ENCODE assay signal across 8 cellular contexts in genomic region chr12:52171950-52172512, GRCh38. TPM values are rescaled to one million over a fixed set of nuclear protein-coding genes. Genes with fewer than 3 reads are reported as not detected.
DNase-seq lines count a peak whose midpoint lies in the region; ATAC-seq, FAIRE-seq and TF ChIP-seq lines count a peak whose summit lies in the region.

No MANE protein-coding gene starts in this region.

- no peaks in the 10 kb centered on the region for H3K9me3 Mint-ChIP-seq in activated T-cell treated with anti-CD3 and anti-CD28 coated beads, Interleukin-2, amount 50 U/mL, for 72 hours
- no peaks in the 10 kb centered on the region for H3K9me3 Mint-ChIP-seq in activated T-cell treated with anti-CD3 and anti-CD28 coated beads, Interleukin-2, amount 50 U/mL, for 24 hours
- H3K9me3 Mint-ChIP-seq in endodermal cell = no peaks in the 10 kb centered on the region

- TF ChIP-seq CTCF in endodermal cell (conservative IDR thresholded peaks at IDR 0.05) = peak; percentile 74
- TF ChIP-seq CTCF in stomach (IDR thresholded peaks at IDR 0.05) = peak in 5 of 7 experiments; percentile 10 to 30 (median 12)

- intact Hi-C loops in stomach (cut with DNase I; ENCODE audit: low total_unique reads) = no loop called here

- no peaks in the 10 kb centered on the region for H3K36me3 Mint-ChIP-seq in activated T-cell treated with anti-CD3 and anti-CD28 coated beads, Interleukin-2, amount 50 U/mL, for 72 hours (ENCODE audit: insufficient read depth in 2 of 2)
- H3K36me3 Mint-ChIP-seq in activated T-cell treated with anti-CD3 and anti-CD28 coated beads, Interleukin-2, amount 50 U/mL, for 24 hours (ENCODE audit: low read depth) = no peaks in the 10 kb centered on the region
- H3K36me3 Mint-ChIP-seq in endodermal cell (ENCODE audit: low read depth) = no peaks in the 10 kb centered on the region

- no peak overlapping the region for H3K27ac Mint-ChIP-seq in activated T-cell treated with anti-CD3 and anti-CD28 coated beads, Interleukin-2, amount 50 U/mL, for 72 hours
- no peak overlapping the region for H3K27ac Mint-ChIP-seq in activated T-cell treated with anti-CD3 and anti-CD28 coated beads, Interleukin-2, amount 50 U/mL, for 24 hours
- H3K27ac Mint-ChIP-seq in endodermal cell = no peak overlapping the region

- H3K4me1 ChIP-seq in endodermal cell (ENCODE audit: control insufficient read depth, insufficient read depth, low read length) (no peaks in the 10 kb centered on the region), stomach (peaks cover 0 to 16% (median 8%) of the 10 kb centered on the region in 4 donors)

- TF ChIP-seq EP300 in stomach (IDR thresholded peaks at IDR 0.05) = no peak

- no peak overlapping the region for H3K4me3 Mint-ChIP-seq in activated T-cell treated with anti-CD3 and anti-CD28 coated beads, Interleukin-2, amount 50 U/mL, for 72 hours
- H3K4me3 Mint-ChIP-seq in activated T-cell treated with anti-CD3 and anti-CD28 coated beads, Interleukin-2, amount 50 U/mL, for 24 hours = no peak overlapping the region
- no peak overlapping the region for H3K4me3 Mint-ChIP-seq in endodermal cell

- peak in 1 of 2 donors; percentile 37 for ATAC-seq in activated T-cell treated with anti-CD3 and anti-CD28 coated beads, Interleukin-2, amount 50 U/mL, for 72 hours (replicated peaks in 1 of 2)

- no peaks in the 10 kb centered on the region for H3K27me3 Mint-ChIP-seq in activated T-cell treated with anti-CD3 and anti-CD28 coated beads, Interleukin-2, amount 50 U/mL, for 72 hours (ENCODE audit: low read depth)
- H3K27me3 Mint-ChIP-seq in activated T-cell treated with anti-CD3 and anti-CD28 coated beads, Interleukin-2, amount 50 U/mL, for 24 hours = no peaks in the 10 kb centered on the region
- H3K27me3 Mint-ChIP-seq in endodermal cell (ENCODE audit: insufficient read depth) = no peaks in the 10 kb centered on the region

- H3K9ac ChIP-seq in endodermal cell (ENCODE audit: extremely low read depth, low read length, poor library complexity, severe bottlenecking) = no peak overlapping the region

- WGBS in endodermal cell (ENCODE audit: insufficient coverage in 1 of 2, insufficient read length in 1 of 2), 2 experiments = 62 to 68% methylated on average over 9 to 10 of the region's 10 CpGs
- 62 to 72% (median 70%) methylated on average over 7 to 10 of the region's 10 CpGs for WGBS in stomach, 5 donors

- FAIRE-seq in GM12891 (lab: Jason Lieb, UNC) = no peak

- H3K36me3 ChIP-seq in endodermal cell (ENCODE audit: control insufficient read depth, insufficient read depth, low read length) (no peaks in the 10 kb centered on the region), stomach (no peaks in the 10 kb centered on the region)

- H3K27me3 ChIP-seq in endodermal cell (ENCODE audit: control insufficient read depth, insufficient read depth, low read length, poor library complexity, severe bottlenecking) (no peaks in the 10 kb centered on the region), stomach (no peaks in the 10 kb centered on the region)

- no peaks in the 10 kb centered on the region for H3K4me1 Mint-ChIP-seq in activated T-cell treated with anti-CD3 and anti-CD28 coated beads, Interleukin-2, amount 50 U/mL, for 72 hours (ENCODE audit: low read depth)
- H3K4me1 Mint-ChIP-seq in activated T-cell treated with anti-CD3 and anti-CD28 coated beads, Interleukin-2, amount 50 U/mL, for 24 hours (ENCODE audit: low read depth) = no peaks in the 10 kb centered on the region
- H3K4me1 Mint-ChIP-seq in endodermal cell = no peaks in the 10 kb centered on the region

- H3K9me3 ChIP-seq in endodermal cell (ENCODE audit: control insufficient read depth, low read length) = no peaks in the 10 kb centered on the region
- H3K9me3 ChIP-seq in stomach = no peaks in the 10 kb centered on the region

- H3K27ac ChIP-seq in endodermal cell (ENCODE audit: low read depth, low read length) = no peak overlapping the region
- no peak overlapping the region for H3K27ac ChIP-seq in stomach

- TF ChIP-seq POLR2A in stomach (IDR thresholded peaks at IDR 0.05) (no peak), GM12891 (IDR thresholded peaks at IDR 0.05; ENCODE audit: low read depth, low read length) (no peak)

- peak; percentile 36 to 39 for DNase-seq in activated T-cell treated with anti-CD3 and anti-CD28 coated beads, Interleukin-2, amount 50 U/mL, for 72 hours
- DNase-seq in activated T-cell treated with anti-CD3 and anti-CD28 coated beads, Interleukin-2, amount 50 U/mL, for 24 hours = no peak
- peak; percentile 18 for DNase-seq in NCI-H526 treated with DMSO at 0.1 percent for 48 hours (lab: John Stamatoyannopoulos, UW)
- DNase-seq in endodermal cell = peak; percentile 96
- peak; percentile 61 for DNase-seq in stomach
- DNase-seq in GM12891 (ENCODE audit: insufficient read length, low spot score) = no peak
- DNase-seq in COLO829 (ENCODE audit: low spot score) = no peak
- DNase-seq in activated gamma-delta T cell treated with Interleukin-2 at 50 U/mL for 16 hours = no peak

- no peak overlapping the region for H3K4me3 ChIP-seq in endodermal cell (ENCODE audit: low read length)
- no peak overlapping the region for H3K4me3 ChIP-seq in stomach

TF ChIP-seq in GM12891, 5 proteins besides CTCF, POLR2A, EP300 and RAD21:
- TF ChIP-seq POU2F2 (IDR thresholded peaks at IDR 0.05; ENCODE audit: low read depth, low read length) (no peak), TAF1 (IDR thresholded peaks at IDR 0.05; ENCODE audit: low read depth, low read length) (no peak), SPI1 (IDR thresholded peaks at IDR 0.05; ENCODE audit: low read depth, low read length) (no peak), PAX5 (IDR thresholded peaks at IDR 0.05; ENCODE audit: insufficient read depth, low read length, severe bottlenecking) (no peak), POLR2AphosphoS5 (IDR thresholded peaks at IDR 0.05; ENCODE audit: low read depth, low read length) (no peak)

RNA-seq across cellular contexts. Expression of gene KRT80, which starts 19.8 kb away (rescaled TPM):
- not detected for total RNA-seq in activated T-cell treated with anti-CD3 and anti-CD28 coated beads, Interleukin-2, amount 50 U/mL, for 72 hours
- total RNA-seq in endodermal cell (under 1 TPM; 0.07 to 0.09 TPM), stomach (under 1 TPM in 3 of 5 donors, not detected in 2; 0.29 to 0.45 (median 0.37) TPM)
- 0.11 TPM for polyA plus RNA-seq in endodermal cell (2013, experiment 1 of 2)
- polyA plus RNA-seq in endodermal cell (2013, experiment 2 of 2) = 0.08 TPM
- 1 to 10 TPM in 2 of 3 donors, not detected in 1; 3.1 to 3.7 TPM for polyA plus RNA-seq in stomach
- polyA plus RNA-seq in GM12891 (2012; ENCODE audit: low read depth, missing spikeins) = not detected

Comparison
In these comparisons a context has a peak if more than half of its experiments do, and no peak if none do; other contexts are left out.
1. DNase-seq: peak in activated T-cell treated with anti-CD3 and anti-CD28 coated beads, Interleukin-2, amount 50 U/mL, for 72 hours (2 of 2), NCI-H526 treated with DMSO at 0.1 percent for 48 hours (single experiment), endodermal cell (single experiment) and stomach (single experiment); none in activated T-cell treated with anti-CD3 and anti-CD28 coated beads, Interleukin-2, amount 50 U/mL, for 24 hours (single experiment), GM12891 (single experiment), COLO829 (single experiment) and activated gamma-delta T cell treated with Interleukin-2 at 50 U/mL for 16 hours (single experiment).